25 cellular contexts compared by ENCODE assay signal in genomic region chr9:569276-569675, GRCh38.
DNase-seq lines count a peak whose midpoint lies in the region; ATAC-seq, FAIRE-seq and TF ChIP-seq lines count a peak whose summit lies in the region.
"Had no signal": no experiment of that assay in that cellular context is flagged by ENCODE, and none has a peak within 500 bp of the region (broad histone marks: within the 10 kb centered on the region; RNA-seq: fewer than 3 reads in every experiment).

No MANE protein-coding gene starts in this region.

- peaks cover 24% of the 10 kb centered on the region for H3K36me3 Mint-ChIP-seq in type B pancreatic cell

- H3K9me3 ChIP-seq in heart right ventricle, result peaks cover 0 to 19% (median 3%) of the 10 kb centered on the region in 11 donors
- no peaks in the 10 kb centered on the region for H3K9me3 ChIP-seq in kidney (ENCODE audit: control insufficient read depth in 1 of 2, low read length in 2 of 2)
- no peaks in the 10 kb centered on the region for H3K9me3 ChIP-seq in testis
- H3K9me3 ChIP-seq: BE2C, MG63 had no signal

- peak in 1 of 8 donors; percentile 37 for ATAC-seq in heart right ventricle

- H3K9ac ChIP-seq in kidney (ENCODE audit: low read length in 2 of 2), result no peak overlapping the region
- H3K9ac ChIP-seq: KMS-11 had no signal

- H3K36me3 ChIP-seq in heart right ventricle, result peaks cover 0 to 6% (median 0%) of the 10 kb centered on the region in 9 donors
- no peaks in the 10 kb centered on the region for H3K36me3 ChIP-seq in kidney (ENCODE audit: control insufficient read depth in 1 of 2, insufficient read depth in 2 of 2, low read length in 2 of 2)
- H3K36me3 ChIP-seq in testis (ENCODE audit: low read depth, missing control alignments), result no peaks in the 10 kb centered on the region
- H3K36me3 ChIP-seq: BE2C had no signal

- peak overlapping the region in 8 of 10 donors; percentile 47 to 82 (median 78) for H3K27ac ChIP-seq in heart right ventricle
- peak overlapping the region; percentile 70 for H3K27ac ChIP-seq in angular gyrus (ENCODE audit: low read depth, low read length)
- H3K27ac ChIP-seq in kidney (ENCODE audit: low read depth in 2 of 2, low read length in 2 of 2), result peak overlapping the region; percentile 41 to 53
- peak overlapping the region; percentile 74 for H3K27ac ChIP-seq in testis
- H3K27ac ChIP-seq: HL-60, KMS-11 had no signal

- FAIRE-seq in kidney (lab: Jason Lieb, UNC), result no peak
- FAIRE-seq: A204.1, RCC 7860 had no signal

- H3K4me3 ChIP-seq in heart right ventricle (no peak overlapping the region), kidney (ENCODE audit: low read length in 2 of 2) (peak overlapping the region; percentile 13 to 39), testis (no peak overlapping the region)
- H3K4me3 ChIP-seq: MG63 had no signal

- peaks cover 41% of the 10 kb centered on the region for H3K4me1 Mint-ChIP-seq in type B pancreatic cell (ENCODE audit: unreplicated experiment)

- no peak for TF ChIP-seq CTCF in heart right ventricle (IDR thresholded peaks at IDR 0.05)
- TF ChIP-seq CTCF in kidney (IDR thresholded peaks at IDR 0.05; ENCODE audit: borderline replicate concordance, extremely low read depth, insufficient read depth), result no peak
- TF ChIP-seq CTCF in testis (IDR thresholded peaks at IDR 0.05), result no peak
- TF ChIP-seq CTCF in type B pancreatic cell (conservative IDR thresholded peaks at IDR 0.05), result no peak

- H3K27me3 ChIP-seq in heart right ventricle, result no peaks in the 10 kb centered on the region
- H3K27me3 ChIP-seq in testis, result no peaks in the 10 kb centered on the region
- H3K27me3 ChIP-seq: BE2C, MG63 had no signal

- no peak for DNase-seq in heart right ventricle
- DNase-seq in cardiac septum (ENCODE audit: low spot score), result no peak
- no peak for DNase-seq in kidney
- no peak for DNase-seq in testis
- no peak for DNase-seq in stimulated activated CD4-positive, alpha-beta T cell treated with anti-CD3 and anti-CD28 coated beads, Interleukin-1b, Interleukin-23, amount 100 ng/mL, for 48 hours
- DNase-seq in activated T-cell treated with anti-CD3 and anti-CD28 coated beads, Interleukin-2, amount 50 U/mL, for 48 hours, result no peak
- DNase-seq in type B pancreatic cell (ENCODE audit: extremely low spot score, unreplicated experiment), result no peak
- DNase-seq: BE2C; CD4-positive, CD25-positive, alpha-beta regulatory T cell; COR-L47; DMS 273 treated with DMSO at 0.1 percent for 48 hours; GDM1; H9; MG63; NCI-H1048; NCI-H1436; NCI-H1930; NCI-H226; NCI-H526 treated with DMSO at 0.1 percent for 48 hours; SHP77 treated with DMSO at 0.1 percent for 48 hours had no signal

- H3K9me3 Mint-ChIP-seq in type B pancreatic cell, result peaks cover 13% of the 10 kb centered on the region

- H3K4me1 ChIP-seq in heart right ventricle (peaks cover 5 to 59% (median 30%) of the 10 kb centered on the region in 9 donors), kidney (ENCODE audit: control insufficient read depth in 1 of 2, insufficient read depth in 1 of 2, low read depth in 1 of 2, low read length in 2 of 2) (peaks cover 0 to 13% of the 10 kb centered on the region in 2 donors), testis (peaks cover 27% of the 10 kb centered on the region)
- H3K4me1 ChIP-seq: BE2C had no signal

- no peak overlapping the region for H3K4me3 Mint-ChIP-seq in type B pancreatic cell
- H3K4me3 Mint-ChIP-seq: CD4-positive, CD25-positive, alpha-beta regulatory T cell; H9 had no signal

- no peak overlapping the region for H3K27ac Mint-ChIP-seq in type B pancreatic cell
- H3K27ac Mint-ChIP-seq: CD4-positive, CD25-positive, alpha-beta regulatory T cell; H9 had no signal

- no peak for TF ChIP-seq POLR2A in testis (IDR thresholded peaks at IDR 0.05)

- no peaks in the 10 kb centered on the region for H3K27me3 Mint-ChIP-seq in type B pancreatic cell

- 77 to 87% methylated on average over 3 of the region's 3 CpGs for WGBS in heart right ventricle, 2 donors
- 78 to 83% methylated on average over 3 of the region's 3 CpGs for WGBS in testis, 2 donors

- intact Hi-C loops in heart right ventricle (cut with DNase I), result no loop called here
- intact Hi-C loops in cardiac septum (cut with DNase I), result no loop called here
- intact Hi-C loops in kidney (cut with DNase I), result no loop called here
- intact Hi-C loops in testis (cut with DNase I; ENCODE audit: low total_unique reads), result no loop called here

Comparison
In these comparisons a context has a peak if more than half of its experiments do, and no peak if none do; other contexts are left out.
1. H3K4me3 ChIP-seq: peak in kidney (2 of 2); none in heart right ventricle (0 of 10) and testis (0 of 2).
2. Peak in every context shown above with its lines, with median percentiles within 50 percentile points of each other: H3K27ac ChIP-seq.